8 cellular contexts compared by ENCODE assay signal in the genomic region with DNA sequence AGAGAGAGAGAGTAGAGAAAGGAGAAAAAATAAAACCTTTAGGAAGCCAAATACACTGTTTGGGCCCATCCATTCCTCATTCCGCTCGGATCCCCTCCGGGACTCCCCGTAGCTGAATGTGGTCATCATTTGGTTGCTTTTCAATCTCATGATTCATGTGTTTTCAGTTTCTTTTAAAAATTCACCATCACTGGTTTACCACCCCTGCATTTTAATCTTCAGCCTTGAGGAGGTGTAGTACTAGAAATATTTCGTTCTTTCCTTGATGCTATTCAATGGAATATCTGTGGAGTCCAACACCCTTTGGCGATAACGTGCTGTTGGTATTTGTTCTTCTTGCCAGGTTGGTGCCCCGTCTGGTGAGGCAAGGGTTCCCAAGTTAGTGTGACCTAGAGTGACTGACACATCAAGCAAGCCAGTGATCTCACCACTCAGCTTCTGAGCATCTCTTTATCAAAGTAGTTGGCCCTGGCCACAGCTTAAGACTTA.
DNase-seq lines count a peak whose midpoint lies in the region; ATAC-seq and TF ChIP-seq lines count a peak whose summit lies in the region.

No MANE protein-coding gene starts in this region.

- no peaks in the 10 kb centered on the region for H3K79me2 ChIP-seq in H9 (ENCODE audit: insufficient read depth, low read length)

- no peaks in the 10 kb centered on the region for H3K36me3 ChIP-seq in colonic mucosa

- H3K27ac ChIP-seq in colonic mucosa (peak overlapping the region; percentile 21), H9 (ENCODE audit: insufficient read length, low read depth, low read length) (no peak overlapping the region)

- peak overlapping the region; percentile 68 for H3K4me3 ChIP-seq in GM08714 (ENCODE audit: low read length)
- no peak overlapping the region for H3K4me3 ChIP-seq in colonic mucosa

- H3K27me3 Mint-ChIP-seq in H9 (ENCODE audit: low read depth) = peaks cover 2% of the 10 kb centered on the region; the same call in 1 of the 2 replicates

- H3K23me2 ChIP-seq in H9 (ENCODE audit: insufficient read length, low read depth, low read length, poor library complexity, severe bottlenecking) = no peaks in the 10 kb centered on the region

- H3K23ac ChIP-seq in H9 (ENCODE audit: insufficient read length, low read depth, low read length) = no peak overlapping the region

- H3K4ac ChIP-seq in H9 (ENCODE audit: low read depth, low read length) = no peak overlapping the region

- no peak overlapping the region for H2BK120ac ChIP-seq in H9 (ENCODE audit: low read depth, low read length, poor library complexity, severe bottlenecking)

- peaks cover 11 to 32% of the 10 kb centered on the region in 2 experiments for H3K4me1 Mint-ChIP-seq in H9

- no peak overlapping the region for H2BK12ac ChIP-seq in H9 (ENCODE audit: insufficient read length, low read depth, low read length)

- no peak overlapping the region for H2AK5ac ChIP-seq in H9 (ENCODE audit: insufficient read length, low read length)

- WGBS in H9 (ENCODE audit: extremely low coverage, insufficient read length, low lambda C conversion rate) = no CpG with 5 or more reads among the region's 8 CpGs

- no peak overlapping the region for H4K91ac ChIP-seq in H9 (ENCODE audit: insufficient read length, low read depth, low read length)

- H3K18ac ChIP-seq in H9 (ENCODE audit: insufficient read length, low read depth, low read length) = no peak overlapping the region

- intact Hi-C loops in colonic mucosa (cut with DNase I) = no loop called here

- TF ChIP-seq CTCF in colonic mucosa (IDR thresholded peaks at IDR 0.05) (no peak), H9 (conservative IDR thresholded peaks at IDR 0.05) (no peak)

- H3K27me3 ChIP-seq in colonic mucosa (no peaks in the 10 kb centered on the region), H9 (ENCODE audit: insufficient read depth, low read length) (no peaks in the 10 kb centered on the region)

- H3T11ph ChIP-seq in H9 (ENCODE audit: low read length) = no peak overlapping the region

- no peak overlapping the region for H3K4me2 ChIP-seq in H9 (ENCODE audit: insufficient read depth, insufficient read length, low read length)

- no peak overlapping the region for H3K4me3 Mint-ChIP-seq in H9

- H3K9me3 Mint-ChIP-seq in H9 = peaks cover 2 to 3% of the 10 kb centered on the region in 2 experiments; a peak in 3 of 5 replicates

- H3K27ac Mint-ChIP-seq in H9 = no peak overlapping the region

- no peak overlapping the region for H4K5ac ChIP-seq in H9 (ENCODE audit: insufficient read length, low read depth, low read length)

- H2BK20ac ChIP-seq in H9 (ENCODE audit: low read depth, low read length, poor library complexity, severe bottlenecking) = no peak overlapping the region

- DNase-seq in NAMALWA (ENCODE audit: low spot score) (peak; percentile 67), colonic mucosa (no peak), AG08395 (ENCODE audit: low spot score) (no peak), H9 (no peak), hippocampal formation (lab: John Stamatoyannopoulos, UW) (no peak)
- DNase-seq in stimulated activated CD4-positive, alpha-beta T cell treated with anti-CD3 and anti-CD28 coated beads, Interleukin-2, amount 100 ng/mL, for 4 hours (ENCODE audit: low read depth) = peak; percentile 6

- H2BK5ac ChIP-seq in H9 (ENCODE audit: insufficient read length, low read length) = no peak overlapping the region

- H3K9me3 ChIP-seq in colonic mucosa (no peaks in the 10 kb centered on the region), H9 (ENCODE audit: control insufficient read depth, low read depth, low read length) (no peaks in the 10 kb centered on the region)

- H2BK15ac ChIP-seq in H9 (ENCODE audit: low read depth, low read length) = no peak overlapping the region

- peaks cover 3% of the 10 kb centered on the region for H3K4me1 ChIP-seq in colonic mucosa
- peaks cover 6% of the 10 kb centered on the region; the same call in 1 of the 2 replicates for H3K4me1 ChIP-seq in H9 (ENCODE audit: insufficient read depth, low read length)

- H3K36me3 Mint-ChIP-seq in H9 (ENCODE audit: insufficient read depth in 1 of 3, low read depth in 3 of 3) = peaks cover 0 to 12% (median 5%) of the 10 kb centered on the region in 3 experiments; a peak in 4 of 7 replicates

- H3K9ac ChIP-seq in colonic mucosa (ENCODE audit: low read depth in 2 of 2, low read length in 2 of 2) (no peak overlapping the region), H9 (ENCODE audit: extremely low read depth, insufficient read length, low read length) (no peak overlapping the region)

- no peaks in the 10 kb centered on the region for H4K20me1 ChIP-seq in H9 (ENCODE audit: control insufficient read depth, insufficient read depth, insufficient read length)

- no peak overlapping the region for H3K56ac ChIP-seq in H9 (ENCODE audit: insufficient read length, low read depth, low read length)

- no peak overlapping the region for H2AFZ ChIP-seq in H9 (ENCODE audit: low read length)

- ATAC-seq in GM21515 (IDR thresholded peaks at IDR 0.05; ENCODE audit: unreplicated experiment) = peak; percentile 36

- no peak overlapping the region for H3K14ac ChIP-seq in H9 (ENCODE audit: insufficient read depth, low read length)

- no peaks in the 10 kb centered on the region for H3K79me1 ChIP-seq in H9 (ENCODE audit: insufficient read depth, low read depth, low read length, poor library complexity, severe bottlenecking)

- H4K8ac ChIP-seq in H9 (replicated peaks; ENCODE audit: insufficient read length, low read depth, low read length) = no peak overlapping the region

Comparison
In these comparisons a context has a peak if more than half of its experiments do, and no peak if none do; other contexts are left out.
1. DNase-seq: peak in NAMALWA (single experiment) and stimulated activated CD4-positive, alpha-beta T cell treated with anti-CD3 and anti-CD28 coated beads, Interleukin-2, amount 100 ng/mL, for 4 hours (single experiment); none in colonic mucosa (single experiment), AG08395 (single experiment), H9 (single experiment) and hippocampal formation (0 of 2).